ENCODE assay signal across 27 cellular contexts in the genomic region with DNA sequence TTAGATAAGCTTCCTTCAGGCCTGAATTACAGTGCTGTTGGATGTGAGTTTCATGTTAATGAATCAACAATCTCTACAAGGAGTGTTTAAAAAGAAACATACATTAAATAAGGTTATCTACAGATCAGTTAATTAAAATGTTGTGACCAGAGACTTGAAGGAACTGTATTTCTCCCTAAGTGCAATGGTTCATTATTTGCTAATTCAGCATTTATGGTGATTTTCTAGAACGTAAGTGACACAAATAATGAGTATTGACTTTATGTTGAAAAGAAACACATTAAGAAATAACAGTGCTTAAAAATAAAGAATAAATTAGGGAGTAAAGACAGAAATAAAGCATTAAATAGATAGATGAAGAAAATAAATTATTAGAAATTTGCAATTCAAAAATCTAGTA.
"Had no signal": no experiment of that assay in that cellular context is flagged by ENCODE, and none has a peak within 500 bp of the region (broad histone marks: within the 10 kb centered on the region; RNA-seq: fewer than 3 reads in every experiment).

No MANE protein-coding gene starts in this region.

- H3K36me3 Mint-ChIP-seq: immature natural killer cell had no signal

- H3K27ac Mint-ChIP-seq: dendritic cell treated with granulocyte-macrophage colony-stimulating factor and Interleukin-4, amounts not matched to agents 40 ng/mL and 50 ng/mL, for 4 days; effector memory CD8-positive, alpha-beta T cell; endodermal cell; immature natural killer cell; mesothelial cell of epicardium had no signal

- H3K4me2 ChIP-seq: hepatocyte had no signal

- H3K9me3 Mint-ChIP-seq: dendritic cell treated with granulocyte-macrophage colony-stimulating factor and Interleukin-4, amounts not matched to agents 40 ng/mL and 50 ng/mL, for 4 days; effector memory CD8-positive, alpha-beta T cell; endodermal cell had no signal

- H3K4me1 ChIP-seq: colonic mucosa, left ventricle myocardium inferior, lower lobe of right lung had no signal

- H3K79me2 ChIP-seq: hepatocyte had no signal

- H3K27me3 Mint-ChIP-seq: dendritic cell treated with granulocyte-macrophage colony-stimulating factor and Interleukin-4, amounts not matched to agents 40 ng/mL and 50 ng/mL, for 4 days; effector memory CD8-positive, alpha-beta T cell had no signal

- H3K27me3 ChIP-seq: colonic mucosa, foreskin keratinocyte, gastroesophageal sphincter, heart left ventricle, hepatocyte had no signal

- FAIRE-seq: endometrium, frontal cortex, kidney had no signal

- ATAC-seq: effector memory CD8-positive, alpha-beta T cell; esophagus mucosa; foreskin keratinocyte; gastroesophageal sphincter; heart left ventricle; left colon; left lobe of liver; lower lobe of right lung; mucosa of descending colon had no signal

- H2AFZ ChIP-seq: hepatocyte had no signal

- H3K9me3 ChIP-seq: colonic mucosa, gastroesophageal sphincter, lower lobe of right lung, mucosa of descending colon had no signal

- H3K36me3 ChIP-seq: colonic mucosa, gastroesophageal sphincter, heart left ventricle, left ventricle myocardium inferior, lower lobe of right lung had no signal

- H3K27ac ChIP-seq: colonic mucosa, epithelial cell of prostate, foreskin keratinocyte, gastroesophageal sphincter, heart left ventricle, hepatocyte, left ventricle myocardium inferior, lower lobe of right lung had no signal

- H3K4me1 Mint-ChIP-seq: endodermal cell, immature natural killer cell had no signal

- H3K4me3 Mint-ChIP-seq: dendritic cell treated with granulocyte-macrophage colony-stimulating factor and Interleukin-4, amounts not matched to agents 40 ng/mL and 50 ng/mL, for 4 days; effector memory CD8-positive, alpha-beta T cell; endodermal cell; immature natural killer cell; mesothelial cell of epicardium had no signal

- H3K4me3 ChIP-seq: colonic mucosa, gastroesophageal sphincter, heart left ventricle, hepatocyte, left ventricle myocardium inferior, lower lobe of right lung, mucosa of descending colon had no signal

- DNase-seq: colonic mucosa; cortex of kidney; effector CD8-positive, alpha-beta T cell; effector memory CD8-positive, alpha-beta T cell; endodermal cell; erythroblast; foreskin keratinocyte; heart left ventricle; hypothalamus; immature natural killer cell; islet precursor cell; kidney; kidney glomerular epithelial cell; left colon; left ventricle myocardium inferior; lower lobe of right lung; mesenchymal stem cell; mucosa of descending colon had no signal
